Comparison of ENCODE assay signal across 28 cellular contexts in genomic region chr5:158209219-158209908, GRCh38.
DNase-seq lines count a peak whose midpoint lies in the region; ATAC-seq and TF ChIP-seq lines count a peak whose summit lies in the region.
"Had no signal": no experiment of that assay in that cellular context is flagged by ENCODE, and none has a peak within 500 bp of the region (broad histone marks: within the 10 kb centered on the region; RNA-seq: fewer than 3 reads in every experiment).

No MANE protein-coding gene starts in this region.

- H3K9ac ChIP-seq in BLaER1 treated with 17β-estradiol and CSF1 and Interleukin-3, amounts not matched to agents 10 nM and 100 nM = no peak overlapping the region

- H2AFZ ChIP-seq in hepatocyte = no peak overlapping the region

- H3K9me3 ChIP-seq in BLaER1 treated with 17β-estradiol and CSF1 and Interleukin-3, amounts not matched to agents 10 nM and 100 nM (replicated peaks in 1 of 11) = peaks cover 29 to 87% (median 71%) of the 10 kb centered on the region in 11 experiments
- H3K9me3 ChIP-seq in upper lobe of right lung = no peaks in the 10 kb centered on the region
- no peaks in the 10 kb centered on the region for H3K9me3 ChIP-seq in hepatocyte (ENCODE audit: low read depth)
- H3K9me3 ChIP-seq: HAP-1, Peyer's patch had no signal

- peaks cover 0 to 12% (median 8%) of the 10 kb centered on the region in 10 experiments; a peak in 9 of 20 replicates for H3K4me1 ChIP-seq in BLaER1 treated with 17β-estradiol and CSF1 and Interleukin-3, amounts not matched to agents 10 nM and 100 nM
- H3K4me1 ChIP-seq in upper lobe of right lung (no peaks in the 10 kb centered on the region), hepatocyte (ENCODE audit: insufficient read depth) (no peaks in the 10 kb centered on the region)
- H3K4me1 ChIP-seq: HAP-1, Peyer's patch had no signal

- peak; percentile 70 for ATAC-seq in upper lobe of right lung
- ATAC-seq: CD8-positive, alpha-beta T cell had no signal

- H3K4me3 ChIP-seq in BLaER1 treated with 17β-estradiol and CSF1 and Interleukin-3, amounts not matched to agents 10 nM and 100 nM = no peak overlapping the region
- no peak overlapping the region for H3K4me3 ChIP-seq in upper lobe of right lung
- H3K4me3 ChIP-seq in hepatocyte = no peak overlapping the region
- H3K4me3 ChIP-seq: HAP-1, Peyer's patch, SK-N-MC had no signal

- H3K4me2 ChIP-seq in BLaER1 treated with 17β-estradiol and CSF1 and Interleukin-3, amounts not matched to agents 10 nM and 100 nM = peak overlapping the region in 7 of 11 experiments; percentile 6 to 50 (median 11); a peak in 8 of 22 replicates
- no peak overlapping the region for H3K4me2 ChIP-seq in hepatocyte

- peak overlapping the region in 5 of 11 experiments; percentile 0 to 15 (median 8); a peak in 1 of 22 replicates for H3K27ac ChIP-seq in BLaER1 treated with 17β-estradiol and CSF1 and Interleukin-3, amounts not matched to agents 10 nM and 100 nM
- H3K27ac ChIP-seq in upper lobe of right lung (no peak overlapping the region), hepatocyte (no peak overlapping the region)
- H3K27ac ChIP-seq: Peyer's patch, SK-N-MC had no signal

- TF ChIP-seq CTCF in upper lobe of right lung (IDR thresholded peaks at IDR 0.05) (no peak), hepatocyte (IDR thresholded peaks at IDR 0.05; ENCODE audit: poor library complexity) (no peak)

- H3K36me3 ChIP-seq in BLaER1 treated with 17β-estradiol and CSF1 and Interleukin-3, amounts not matched to agents 10 nM and 100 nM = peaks cover 0 to 95% (median 60%) of the 10 kb centered on the region in 11 experiments; a peak in 16 of 22 replicates
- no peaks in the 10 kb centered on the region for H3K36me3 ChIP-seq in upper lobe of right lung
- H3K36me3 ChIP-seq in hepatocyte (replicated peaks; ENCODE audit: insufficient read depth, low read depth) = no peaks in the 10 kb centered on the region
- H3K36me3 ChIP-seq: HAP-1, Peyer's patch had no signal

- no peaks in the 10 kb centered on the region for H3K9me2 ChIP-seq in hepatocyte (replicated peaks; ENCODE audit: insufficient read depth)

- H3K27me3 ChIP-seq in BLaER1 treated with 17β-estradiol and CSF1 and Interleukin-3, amounts not matched to agents 10 nM and 100 nM = no peaks in the 10 kb centered on the region
- H3K27me3 ChIP-seq in upper lobe of right lung (no peaks in the 10 kb centered on the region), hepatocyte (no peaks in the 10 kb centered on the region)
- H3K27me3 ChIP-seq: Peyer's patch had no signal

- no peaks in the 10 kb centered on the region for H4K20me1 ChIP-seq in BLaER1 treated with 17β-estradiol and CSF1 and Interleukin-3, amounts not matched to agents 10 nM and 100 nM
- H4K20me1 ChIP-seq in hepatocyte (ENCODE audit: insufficient read depth, poor library complexity, severe bottlenecking) = no peaks in the 10 kb centered on the region

- DNase-seq in MV-4-11 (lab: John Stamatoyannopoulos, UW) (peak; percentile 69), fibroblast of peridontal ligament (ENCODE audit: extremely low read depth) (peak; percentile 31), upper lobe of right lung (no peak), NCI-H128 (lab: John Stamatoyannopoulos, UW; ENCODE audit: unreplicated experiment) (no peak), hepatocyte (ENCODE audit: low spot score) (no peak)
- no peak for DNase-seq in effector CD8-positive, alpha-beta T cell (lab: John Stamatoyannopoulos, UW)
- DNase-seq: C1 segment of cervical spinal cord; CD8-positive, alpha-beta T cell; DMS 273 treated with DMSO at 0.1 percent for 48 hours; DMS79; HFFc6; KBM-7; MM.1S; NCI-H1048; NCI-H1417 treated with DMSO at 0.1 percent for 48 hours; NCI-H1694 treated with DMSO at 0.1 percent for 48 hours; NCI-H2081 treated with DMSO at 0.1 percent for 48 hours; NCI-H2171; NCI-H226; NCI-H510A; NCI-H69; OCI-M1; Peyer's patch; SHP77 treated with DMSO at 0.1 percent for 48 hours; SW 1271 had no signal

- H3K79me2 ChIP-seq in hepatocyte = no peaks in the 10 kb centered on the region

- intact Hi-C loops in upper lobe of right lung (cut with DNase I) = no loop called here

- WGBS in hepatocyte (ENCODE audit: low lambda C conversion rate, missing lambda C conversion rate) = 86% methylated on average over 5 of the region's 5 CpGs

Comparison
In these comparisons a context has a peak if more than half of its experiments do, and no peak if none do; other contexts are left out.
1. DNase-seq: peak in MV-4-11 (single experiment) and fibroblast of peridontal ligament (single experiment); none in upper lobe of right lung (single experiment), effector CD8-positive, alpha-beta T cell (single experiment), NCI-H128 (single experiment) and hepatocyte (single experiment).